17 cellular contexts compared by ENCODE assay signal in genomic region chr4:60746172-60746571, GRCh38.
DNase-seq lines count a peak whose midpoint lies in the region; ATAC-seq and TF ChIP-seq lines count a peak whose summit lies in the region.
"Had no signal": no experiment of that assay in that cellular context is flagged by ENCODE, and none has a peak within 500 bp of the region (broad histone marks: within the 10 kb centered on the region; RNA-seq: fewer than 3 reads in every experiment).

No MANE protein-coding gene starts in this region.

- no peaks in the 10 kb centered on the region for H3K9me2 ChIP-seq in MM.1S (replicated peaks; ENCODE audit: insufficient read depth, low read length)

- H3K4me3 ChIP-seq in MM.1S (ENCODE audit: low read length) (no peak overlapping the region), epithelial cell of esophagus (ENCODE audit: low read length) (no peak overlapping the region)
- H3K4me3 ChIP-seq: GM12878, GM23338 had no signal

- intact Hi-C loops in activated T-helper 2 cell treated with anti-CD3 and anti-CD28 coated beads, Interferon-gamma antibody, Interleukin-2, Interleukin-4, amounts not matched to agents 10 μg/mL and 5 μg/mL and 100 μg/mL, durations not matched to agents 14 hours and 24 hours and 36 hours (cut with micrococcal nuclease), result no loop called here

- H3K36me3 ChIP-seq in MM.1S (replicated peaks; ENCODE audit: insufficient read depth, low read length), result no peaks in the 10 kb centered on the region

- DNase-seq in DMS53 treated with DMSO at 0.1 percent for 48 hours (lab: John Stamatoyannopoulos, UW; ENCODE audit: unreplicated experiment), result peak; percentile 14
- peak; percentile 82 for DNase-seq in MM.1S
- peak; percentile 71 for DNase-seq in epithelial cell of esophagus (ENCODE audit: low read depth)
- no peak for DNase-seq in activated CD8-positive, alpha-beta memory T cell treated with anti-CD3 and anti-CD28 coated beads, Interleukin-2, amount 50 U/mL, for 48 hours
- no peak for DNase-seq in activated T-helper 2 cell treated with anti-CD3 and anti-CD28 coated beads, Interferon-gamma antibody, Interleukin-2, Interleukin-4, amounts not matched to agents 10 μg/mL and 5 μg/mL and 100 μg/mL, durations not matched to agents 14 hours and 24 hours and 36 hours (ENCODE audit: low spot score)
- DNase-seq: C1 segment of cervical spinal cord; Calu3; CD4-positive, alpha-beta memory T cell; COR-L47; DMS79; EL; GDM1; H9 had no signal

- no peak overlapping the region for H3K4me3 Mint-ChIP-seq in activated T-helper 2 cell treated with anti-CD3 and anti-CD28 coated beads, Interferon-gamma antibody, Interleukin-2, Interleukin-4, amounts not matched to agents 10 μg/mL and 5 μg/mL and 100 μg/mL, durations not matched to agents 14 hours and 24 hours and 36 hours (ENCODE audit: low read depth)
- H3K4me3 Mint-ChIP-seq: CD4-positive, alpha-beta memory T cell; GM23338; H9 had no signal

- no peaks in the 10 kb centered on the region for H3K27me3 ChIP-seq in MM.1S (replicated peaks; ENCODE audit: insufficient read depth, low read length)

- no peak overlapping the region for H2AFZ ChIP-seq in MM.1S (ENCODE audit: low read length)
- H2AFZ ChIP-seq: GM23338 had no signal

- no peak for ATAC-seq in HG03460 (IDR thresholded peaks at IDR 0.05; ENCODE audit: unreplicated experiment)
- ATAC-seq: GM12878, GM23338, HCT116 had no signal

- H3K9me3 Mint-ChIP-seq in activated T-helper 2 cell treated with anti-CD3 and anti-CD28 coated beads, Interferon-gamma antibody, Interleukin-2, Interleukin-4, amounts not matched to agents 10 μg/mL and 5 μg/mL and 100 μg/mL, durations not matched to agents 14 hours and 24 hours and 36 hours, result peaks cover 34% of the 10 kb centered on the region
- H3K9me3 Mint-ChIP-seq: GM23338, H9 had no signal

- H3K9ac ChIP-seq in MM.1S (ENCODE audit: low read length), result no peak overlapping the region

- H3K27ac Mint-ChIP-seq in activated T-helper 2 cell treated with anti-CD3 and anti-CD28 coated beads, Interferon-gamma antibody, Interleukin-2, Interleukin-4, amounts not matched to agents 10 μg/mL and 5 μg/mL and 100 μg/mL, durations not matched to agents 14 hours and 24 hours and 36 hours, result no peak overlapping the region
- H3K27ac Mint-ChIP-seq: CD4-positive, alpha-beta memory T cell; GM23338; H9 had no signal

- no peak for TF ChIP-seq CTCF in MM.1S (IDR thresholded peaks at IDR 0.05; ENCODE audit: low read length)
- no peak for TF ChIP-seq CTCF in epithelial cell of esophagus (IDR thresholded peaks at IDR 0.05; ENCODE audit: insufficient read depth, low read depth, low read length, missing control alignments)

- H3K27me3 Mint-ChIP-seq in activated T-helper 2 cell treated with anti-CD3 and anti-CD28 coated beads, Interferon-gamma antibody, Interleukin-2, Interleukin-4, amounts not matched to agents 10 μg/mL and 5 μg/mL and 100 μg/mL, durations not matched to agents 14 hours and 24 hours and 36 hours (ENCODE audit: low read depth), result no peaks in the 10 kb centered on the region
- H3K27me3 Mint-ChIP-seq: CD4-positive, alpha-beta memory T cell had no signal

- H3K9me3 ChIP-seq in MM.1S (replicated peaks; ENCODE audit: insufficient read depth, low read length), result no peaks in the 10 kb centered on the region

- no peaks in the 10 kb centered on the region for H3K36me3 Mint-ChIP-seq in activated T-helper 2 cell treated with anti-CD3 and anti-CD28 coated beads, Interferon-gamma antibody, Interleukin-2, Interleukin-4, amounts not matched to agents 10 μg/mL and 5 μg/mL and 100 μg/mL, durations not matched to agents 14 hours and 24 hours and 36 hours (ENCODE audit: low read depth)
- H3K36me3 Mint-ChIP-seq: CD4-positive, alpha-beta memory T cell had no signal

- no peaks in the 10 kb centered on the region for H3K79me2 ChIP-seq in MM.1S (ENCODE audit: low read length)

- peaks cover 13% of the 10 kb centered on the region; the same call in 1 of the 2 replicates for H3K4me1 ChIP-seq in MM.1S (ENCODE audit: low read length)

- no peaks in the 10 kb centered on the region for H3F3A ChIP-seq in MM.1S (ENCODE audit: insufficient read depth, low read length)

- no peaks in the 10 kb centered on the region for H4K20me1 ChIP-seq in MM.1S (ENCODE audit: insufficient read depth, low read length)

- no peak overlapping the region for H3K4me2 ChIP-seq in MM.1S (ENCODE audit: low read depth, low read length)
- H3K4me2 ChIP-seq: GM23338 had no signal

- peak overlapping the region; percentile 30; the same call in 1 of the 2 replicates for H3K27ac ChIP-seq in MM.1S (ENCODE audit: low read length)

- H3K4me1 Mint-ChIP-seq in activated T-helper 2 cell treated with anti-CD3 and anti-CD28 coated beads, Interferon-gamma antibody, Interleukin-2, Interleukin-4, amounts not matched to agents 10 μg/mL and 5 μg/mL and 100 μg/mL, durations not matched to agents 14 hours and 24 hours and 36 hours (ENCODE audit: low read depth), result no peaks in the 10 kb centered on the region
- H3K4me1 Mint-ChIP-seq: CD4-positive, alpha-beta memory T cell; GM23338; H9 had no signal

Comparison
In these comparisons a context has a peak if more than half of its experiments do, and no peak if none do; other contexts are left out.
1. DNase-seq: peak in DMS53 treated with DMSO at 0.1 percent for 48 hours (single experiment), MM.1S (single experiment) and epithelial cell of esophagus (single experiment); none in activated CD8-positive, alpha-beta memory T cell treated with anti-CD3 and anti-CD28 coated beads, Interleukin-2, amount 50 U/mL, for 48 hours (single experiment) and activated T-helper 2 cell treated with anti-CD3 and anti-CD28 coated beads, Interferon-gamma antibody, Interleukin-2, Interleukin-4, amounts not matched to agents 10 μg/mL and 5 μg/mL and 100 μg/mL, durations not matched to agents 14 hours and 24 hours and 36 hours (single experiment).